ENCODE assay signal across 8 cellular contexts in genomic region chr7:111486472-111487142, GRCh38.
DNase-seq lines count a peak whose midpoint lies in the region; ATAC-seq and TF ChIP-seq lines count a peak whose summit lies in the region.

No MANE protein-coding gene starts in this region.

- peaks cover 2% of the 10 kb centered on the region for H3K36me3 Mint-ChIP-seq in osteocyte (ENCODE audit: unreplicated experiment)

- H3K27ac Mint-ChIP-seq in osteocyte (ENCODE audit: unreplicated experiment): no peak overlapping the region

- no peak overlapping the region for H3K9ac ChIP-seq in MM.1S (ENCODE audit: low read length)

- H3K4me3 ChIP-seq in DOHH2 (ENCODE audit: low read length) (no peak overlapping the region), MM.1S (ENCODE audit: low read length) (no peak overlapping the region), MG63 (no peak overlapping the region)

- H3K4me1 Mint-ChIP-seq in osteocyte (ENCODE audit: unreplicated experiment): peaks cover 11% of the 10 kb centered on the region

- H3K27ac ChIP-seq in DOHH2 (ENCODE audit: low read depth, low read length) (no peak overlapping the region), MM.1S (ENCODE audit: low read length) (no peak overlapping the region)

- H3K9me2 ChIP-seq in DOHH2 (replicated peaks; ENCODE audit: control insufficient read depth, low read length) (no peaks in the 10 kb centered on the region), MM.1S (replicated peaks; ENCODE audit: insufficient read depth, low read length) (no peaks in the 10 kb centered on the region)

- no peaks in the 10 kb centered on the region for H3K27me3 ChIP-seq in DOHH2 (ENCODE audit: control insufficient read depth, low read length)
- no peaks in the 10 kb centered on the region for H3K27me3 ChIP-seq in MM.1S (replicated peaks; ENCODE audit: insufficient read depth, low read length)
- no peaks in the 10 kb centered on the region for H3K27me3 ChIP-seq in MG63

- TF ChIP-seq CTCF in DOHH2 (IDR thresholded peaks at IDR 0.05; ENCODE audit: low read depth, low read length, poor library complexity, severe bottlenecking) (peak; percentile 93), MM.1S (IDR thresholded peaks at IDR 0.05; ENCODE audit: low read length) (peak; percentile 88), osteocyte (IDR thresholded peaks at IDR 0.05) (peak; percentile 86)

- H3K4me2 ChIP-seq in DOHH2 (ENCODE audit: low read length): no peak overlapping the region
- no peak overlapping the region for H3K4me2 ChIP-seq in MM.1S (ENCODE audit: low read depth, low read length)

- H3K4me3 Mint-ChIP-seq in osteocyte (ENCODE audit: unreplicated experiment): no peak overlapping the region

- no peaks in the 10 kb centered on the region for H3K9me3 ChIP-seq in DOHH2 (ENCODE audit: control insufficient read depth, insufficient read depth, low read length)
- no peaks in the 10 kb centered on the region for H3K9me3 ChIP-seq in MM.1S (replicated peaks; ENCODE audit: insufficient read depth, low read length)
- H3K9me3 ChIP-seq in MG63: no peaks in the 10 kb centered on the region

- H4K20me1 ChIP-seq in DOHH2 (ENCODE audit: control insufficient read depth, insufficient read depth, low read depth, low read length) (no peaks in the 10 kb centered on the region), MM.1S (ENCODE audit: insufficient read depth, low read length) (no peaks in the 10 kb centered on the region)

- H3K79me2 ChIP-seq in DOHH2 (ENCODE audit: control insufficient read depth, low read length): no peaks in the 10 kb centered on the region
- H3K79me2 ChIP-seq in MM.1S (ENCODE audit: low read length): no peaks in the 10 kb centered on the region

- H3K36me3 ChIP-seq in DOHH2 (ENCODE audit: control insufficient read depth, low read length) (no peaks in the 10 kb centered on the region), MM.1S (replicated peaks; ENCODE audit: insufficient read depth, low read length) (no peaks in the 10 kb centered on the region), MG63 (no peaks in the 10 kb centered on the region)

- H3K27me3 Mint-ChIP-seq in osteocyte (ENCODE audit: unreplicated experiment): no peaks in the 10 kb centered on the region

- H3K9me3 Mint-ChIP-seq in osteocyte (ENCODE audit: unreplicated experiment): no peaks in the 10 kb centered on the region

- DNase-seq in MM.1S (peak; percentile 53), SHP77 (lab: John Stamatoyannopoulos, UW) (peak; percentile 33 to 44), fibroblast of gingiva (ENCODE audit: low read depth) (peak; percentile 43), osteocyte (ENCODE audit: extremely low spot score, unreplicated experiment) (no peak), T1000 (lab: John Stamatoyannopoulos, UW) (no peak), MG63 (no peak)

- ATAC-seq in GM21619 (IDR thresholded peaks at IDR 0.05; ENCODE audit: unreplicated experiment): peak; percentile 82

- H3K4me1 ChIP-seq in DOHH2 (ENCODE audit: control insufficient read depth, low read length) (no peaks in the 10 kb centered on the region), MM.1S (ENCODE audit: low read length) (no peaks in the 10 kb centered on the region)

- H2AFZ ChIP-seq in MM.1S (ENCODE audit: low read length): no peak overlapping the region

- H3F3A ChIP-seq in DOHH2 (ENCODE audit: control insufficient read depth, insufficient read depth) (peaks cover 8% of the 10 kb centered on the region; the same call in 1 of the 2 replicates), MM.1S (ENCODE audit: insufficient read depth, low read length) (no peaks in the 10 kb centered on the region)

Comparison
In these comparisons a context has a peak if more than half of its experiments do, and no peak if none do; other contexts are left out.
1. DNase-seq: peak in MM.1S (single experiment), SHP77 (2 of 2) and fibroblast of gingiva (single experiment); none in osteocyte (single experiment), T1000 (single experiment) and MG63 (single experiment).
2. Peak in every context shown above with its lines, with median percentiles within 50 percentile points of each other: CTCF ChIP-seq.